ENCODE assay signal across 12 cellular contexts in the genomic region with DNA sequence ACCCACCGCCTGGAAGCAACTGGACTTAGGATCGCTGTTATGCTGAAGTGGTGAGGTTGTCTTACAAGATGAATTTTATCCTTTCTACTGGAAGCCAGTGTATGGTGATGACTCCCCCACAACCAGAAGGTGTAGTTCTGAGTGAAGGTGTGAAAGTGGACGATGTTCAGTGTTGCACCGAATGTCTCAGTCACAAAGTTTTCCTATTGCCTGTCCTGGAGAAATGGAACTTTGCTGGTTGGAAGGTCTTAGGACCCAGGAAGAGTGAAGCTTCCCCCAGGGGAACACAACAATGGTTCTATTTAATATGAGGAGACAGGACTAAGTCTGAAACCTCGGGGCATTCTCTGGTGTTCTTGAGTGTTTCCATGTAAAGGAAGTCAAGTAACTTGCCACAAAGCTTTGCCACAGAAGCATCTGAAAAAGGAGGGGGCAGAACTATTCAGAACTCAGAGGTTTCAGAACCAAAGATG. TPM values are rescaled to one million over a fixed set of nuclear protein-coding genes. Genes with fewer than 3 reads are reported as not detected.
DNase-seq lines count a peak whose midpoint lies in the region; ATAC-seq and TF ChIP-seq lines count a peak whose summit lies in the region.
"Had no signal": no experiment of that assay in that cellular context is flagged by ENCODE, and none has a peak within 500 bp of the region (broad histone marks: within the 10 kb centered on the region; RNA-seq: fewer than 3 reads in every experiment).

No MANE protein-coding gene starts in this region.

- H3K4me3 ChIP-seq in Caco-2 (ENCODE audit: low read depth, low read length) (no peak overlapping the region), OCI-LY7 (ENCODE audit: low read depth, low read length, poor library complexity, severe bottlenecking) (no peak overlapping the region), lower lobe of right lung (no peak overlapping the region)
- H3K4me3 ChIP-seq: PC-9 had no signal

- H3K4me1 Mint-ChIP-seq in Caco-2 (ENCODE audit: low read depth, unreplicated experiment) = no peaks in the 10 kb centered on the region

- no peak overlapping the region for H2AFZ ChIP-seq in OCI-LY7 (ENCODE audit: low read length)
- H2AFZ ChIP-seq: PC-9 had no signal

- BruUV-seq in Caco-2 (replicated peaks; lab: Mats Ljungman, UMichigan) (no TSS peak), OCI-LY7 (replicated peaks; lab: Mats Ljungman, UMichigan) (no TSS peak)

- H3K9me3 ChIP-seq in Caco-2 (no peaks in the 10 kb centered on the region), OCI-LY7 (ENCODE audit: low read length) (no peaks in the 10 kb centered on the region), lower lobe of right lung (no peaks in the 10 kb centered on the region)

- POLR2A ChIA-PET in Caco-2 (lab: Charles Lee) = no interaction called here
- POLR2A ChIA-PET in OCI-LY7 (lab: Charles Lee) = interaction anchor here (0.6 kb wide), 2 partner anchors 130 to 278 kb away, joined by 4 to 5 read pairs; no protein-coding TSS in a partner anchor

- H3K27me3 ChIP-seq in Caco-2 (replicated peaks; ENCODE audit: control insufficient read depth, insufficient read depth, low read length) = no peaks in the 10 kb centered on the region
- H3K27me3 ChIP-seq in lower lobe of right lung (ENCODE audit: low read depth) = no peaks in the 10 kb centered on the region

- no peak overlapping the region for H3K4me2 ChIP-seq in OCI-LY7 (ENCODE audit: low read length)
- H3K4me2 ChIP-seq: PC-9 had no signal

- no peaks in the 10 kb centered on the region for H3K27me3 Mint-ChIP-seq in Caco-2 (ENCODE audit: insufficient read depth, unreplicated experiment)
- H3K27me3 Mint-ChIP-seq: activated CD4-positive, alpha-beta T cell treated with anti-CD3 and anti-CD28 coated beads, Interleukin-2, amount 10 ng/mL, durations not matched to agents 7 days and 5 days had no signal

- peaks cover 73% of the 10 kb centered on the region for H3K36me3 Mint-ChIP-seq in Caco-2 (ENCODE audit: insufficient read depth, unreplicated experiment)

- no peaks in the 10 kb centered on the region for H3K9me2 ChIP-seq in OCI-LY7 (ENCODE audit: insufficient read depth, low read length)

- TF ChIP-seq CTCF in Caco-2 (IDR thresholded peaks at IDR 0.05; ENCODE audit: insufficient read depth in 1 of 2, low read depth in 1 of 2, low read length in 1 of 2, severe bottlenecking in 1 of 2, unreplicated experiment in 1 of 2) = no peak
- TF ChIP-seq CTCF in OCI-LY7 (conservative IDR thresholded peaks at IDR 0.05; ENCODE audit: low read length) = no peak
- no peak for TF ChIP-seq CTCF in lower lobe of right lung (IDR thresholded peaks at IDR 0.05)

- H3K79me2 ChIP-seq in OCI-LY7 (ENCODE audit: insufficient read depth, low read depth, low read length) = no peaks in the 10 kb centered on the region

- H3K4me1 ChIP-seq in Caco-2 (no peaks in the 10 kb centered on the region), OCI-LY7 (ENCODE audit: insufficient read depth, low read length, poor library complexity, severe bottlenecking) (no peaks in the 10 kb centered on the region), lower lobe of right lung (peaks cover 33% of the 10 kb centered on the region)

- no peaks in the 10 kb centered on the region for H4K20me1 ChIP-seq in OCI-LY7 (ENCODE audit: insufficient read depth, low read length)

- peak overlapping the region; percentile 54 for H3K27ac Mint-ChIP-seq in Caco-2 (ENCODE audit: unreplicated experiment)

- no peaks in the 10 kb centered on the region for H3K9me3 Mint-ChIP-seq in Caco-2 (ENCODE audit: unreplicated experiment)
- H3K9me3 Mint-ChIP-seq: activated CD4-positive, alpha-beta T cell treated with anti-CD3 and anti-CD28 coated beads, Interleukin-2, amount 10 ng/mL, durations not matched to agents 7 days and 5 days had no signal

- H3K36me3 ChIP-seq in Caco-2 (ENCODE audit: control insufficient read depth, insufficient read depth, low read length) (peaks cover 8% of the 10 kb centered on the region), OCI-LY7 (ENCODE audit: insufficient read depth, low read length) (peaks cover 49% of the 10 kb centered on the region), lower lobe of right lung (peaks cover 51% of the 10 kb centered on the region)

- no peak overlapping the region for H3K4me3 Mint-ChIP-seq in Caco-2 (ENCODE audit: unreplicated experiment)
- H3K4me3 Mint-ChIP-seq: activated CD4-positive, alpha-beta T cell treated with anti-CD3 and anti-CD28 coated beads, Interleukin-2, amount 10 ng/mL, durations not matched to agents 7 days and 5 days had no signal

- DNase-seq in Caco-2 (no peak), OCI-LY7 (ENCODE audit: low spot score) (peak; percentile 10), pons (ENCODE audit: low spot score) (peak; percentile 76), SW480 (ENCODE audit: low spot score) (no peak), DMS153 treated with DMSO at 0.1 percent for 48 hours (lab: John Stamatoyannopoulos, UW; ENCODE audit: unreplicated experiment) (no peak), NCI-H345 treated with DMSO at 0.1 percent for 48 hours (lab: John Stamatoyannopoulos, UW; ENCODE audit: unreplicated experiment) (no peak), lower lobe of right lung (no peak)
- DNase-seq: activated CD4-positive, alpha-beta T cell treated with anti-CD3 and anti-CD28 coated beads, Interleukin-2, amount 10 ng/mL, durations not matched to agents 7 days and 5 days; NCI-H1436 treated with DMSO at 0.1 percent for 48 hours; PC-9 had no signal

- no peak for ATAC-seq in lower lobe of right lung

- H3K27ac ChIP-seq in OCI-LY7 (ENCODE audit: low read depth, low read length, poor library complexity, severe bottlenecking) (no peak overlapping the region), cingulate gyrus (ENCODE audit: low read depth, low read length) (peak overlapping the region; percentile 70), lower lobe of right lung (no peak overlapping the region)
- H3K27ac ChIP-seq: HL-60, PC-9 had no signal

- CTCF ChIA-PET in Caco-2 (lab: Charles Lee) (interaction anchor here (0.9 to 1.1 kb wide), 2 partner anchors 90 to 101 kb away, joined by 5 to 7 read pairs; no protein-coding TSS in a partner anchor), OCI-LY7 (lab: Charles Lee; ENCODE audit: unreplicated experiment) (no interaction called here)

- intact Hi-C loops in Caco-2 (cut with micrococcal nuclease; ENCODE audit: unreplicated experiment) = no loop called here
- intact Hi-C loops in OCI-LY7 (cut with micrococcal nuclease; ENCODE audit: unreplicated experiment) = no loop called here
- intact Hi-C loops in lower lobe of right lung (cut with DNase I) = no loop called here

RNA-seq across cellular contexts. Expression of a gene that starts 44.2 kb away (rescaled TPM):
- total RNA-seq in Caco-2 (2022) = 255 and 267 TPM in 2 replicates
- total RNA-seq in OCI-LY7 (2014; rRNA removed; shearing (Covaris generic)) = 144 and 180 TPM in 2 replicates
- 302 TPM in 2 replicates for total RNA-seq in OCI-LY7 (2022)
- 154 TPM for total RNA-seq in lower lobe of right lung

Comparison
In these comparisons a context has a peak if more than half of its experiments do, and no peak if none do; other contexts are left out.
1. DNase-seq: peak in OCI-LY7 (single experiment) and pons (single experiment); none in Caco-2 (0 of 2), SW480 (single experiment), DMS153 treated with DMSO at 0.1 percent for 48 hours (single experiment), NCI-H345 treated with DMSO at 0.1 percent for 48 hours (single experiment) and lower lobe of right lung (single experiment).